ENCODE assay signal across 1 cellular context in genomic region chr7:20290505-20291111, GRCh38.
TF ChIP-seq lines count a peak whose summit lies in the region.

No MANE protein-coding gene starts in this region.

TF ChIP-seq in K562, 482 proteins besides CTCF, POLR2A, EP300 and RAD21:
- no peak for TF ChIP-seq MAX (CRISPR knock-in tag; IDR thresholded peaks at IDR 0.05)
- no peak for TF ChIP-seq ZEB2 (IDR thresholded peaks at IDR 0.05)
- TF ChIP-seq ZBTB8A (IDR thresholded peaks at IDR 0.05; ENCODE audit: partially characterized antibody), result no peak
- TF ChIP-seq, protein P1, sequence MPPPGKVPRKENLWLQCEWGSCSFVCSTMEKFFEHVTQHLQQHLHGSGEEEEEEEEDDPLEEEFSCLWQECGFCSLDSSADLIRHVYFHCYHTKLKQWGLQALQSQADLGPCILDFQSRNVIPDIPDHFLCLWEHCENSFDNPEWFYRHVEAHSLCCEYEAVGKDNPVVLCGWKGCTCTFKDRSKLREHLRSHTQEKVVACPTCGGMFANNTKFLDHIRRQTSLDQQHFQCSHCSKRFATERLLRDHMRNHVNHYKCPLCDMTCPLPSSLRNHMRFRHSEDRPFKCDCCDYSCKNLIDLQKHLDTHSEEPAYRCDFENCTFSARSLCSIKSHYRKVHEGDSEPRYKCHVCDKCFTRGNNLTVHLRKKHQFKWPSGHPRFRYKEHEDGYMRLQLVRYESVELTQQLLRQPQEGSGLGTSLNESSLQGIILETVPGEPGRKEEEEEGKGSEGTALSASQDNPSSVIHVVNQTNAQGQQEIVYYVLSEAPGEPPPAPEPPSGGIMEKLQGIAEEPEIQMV (tag; conservative IDR thresholded peaks at IDR 0.05; ENCODE audit: low read depth), result no peak
- no peak for TF ChIP-seq KDM2B (CRISPR knock-in tag; IDR thresholded peaks at IDR 0.05)
- TF ChIP-seq MYBL2 (IDR thresholded peaks at IDR 0.05; ENCODE audit: low read depth), result no peak
- no peak for TF ChIP-seq MYBL2 (CRISPR knock-in tag; IDR thresholded peaks at IDR 0.05; ENCODE audit: borderline replicate concordance)
- no peak for TF ChIP-seq ZNF174 (CRISPR knock-in tag; IDR thresholded peaks at IDR 0.05)
- TF ChIP-seq RBFOX2 (IDR thresholded peaks at IDR 0.05; ENCODE audit: low read depth, low read length), result no peak
- TF ChIP-seq MGA (IDR thresholded peaks at IDR 0.05), result no peak
- no peak for TF ChIP-seq SP2 (IDR thresholded peaks at IDR 0.05; ENCODE audit: extremely low read depth, low read depth, low read length, poor library complexity, severe bottlenecking)
- TF ChIP-seq TFAM (CRISPR knock-in tag; conservative IDR thresholded peaks at IDR 0.05), result no peak
